In the genomic region with DNA sequence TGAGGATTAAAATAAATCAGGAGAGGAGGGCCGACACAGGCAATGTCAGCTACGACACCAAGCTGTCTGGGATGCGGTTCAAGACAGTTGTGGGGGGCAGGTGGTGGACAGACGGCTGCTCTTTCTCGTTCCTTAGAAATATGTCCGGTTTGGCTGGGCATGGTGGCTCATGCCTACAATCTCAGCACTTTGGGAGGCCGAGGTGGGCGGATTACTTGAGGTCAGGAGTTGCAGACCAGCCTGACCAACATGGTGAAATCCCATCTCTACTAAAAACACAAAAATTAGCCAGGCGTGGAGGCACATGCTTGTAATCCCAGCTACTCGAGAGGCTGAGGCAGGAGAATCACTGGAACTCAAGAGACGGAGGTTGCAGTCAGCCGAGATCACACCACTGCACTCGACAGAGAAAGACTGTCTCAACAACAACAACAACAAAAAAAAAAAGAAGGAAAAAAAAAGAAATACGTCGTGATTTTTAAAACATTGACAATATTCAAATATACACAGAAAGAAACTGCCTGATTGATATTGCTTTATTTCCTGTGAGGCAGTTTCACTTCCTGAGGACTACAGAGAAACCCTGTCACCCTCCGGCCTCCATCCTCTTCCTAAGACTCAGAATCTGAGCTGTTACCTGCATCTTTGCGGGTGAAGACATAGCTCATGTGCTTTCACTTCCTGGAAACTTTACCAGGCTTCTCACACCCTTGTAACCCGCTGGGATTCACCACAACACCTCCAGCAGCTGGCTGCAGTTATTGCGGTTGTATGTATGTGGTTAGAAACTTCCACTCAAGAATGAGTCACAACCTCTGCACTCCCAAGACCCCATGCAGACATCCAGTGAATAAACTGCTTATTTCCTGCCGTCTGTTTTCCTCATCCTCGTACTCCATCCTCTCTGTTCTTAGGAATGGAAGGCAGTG, we compare ENCODE assay signal across 9 cellular contexts.
DNase-seq lines count a peak whose midpoint lies in the region; ATAC-seq and TF ChIP-seq lines count a peak whose summit lies in the region.
"Had no signal": no experiment of that assay in that cellular context is flagged by ENCODE, and none has a peak within 500 bp of the region (broad histone marks: within the 10 kb centered on the region; RNA-seq: fewer than 3 reads in every experiment).

No MANE protein-coding gene starts in this region.

- H3K27ac Mint-ChIP-seq in activated naive CD4-positive, alpha-beta T cell treated with anti-CD3 and anti-CD28 coated beads, Interleukin-2, amount 50 U/mL, for 72 hours, result peak overlapping the region; percentile 75 to 92
- no peak overlapping the region for H3K27ac Mint-ChIP-seq in type B pancreatic cell

- intact Hi-C loops in A673 (cut with micrococcal nuclease; ENCODE audit: unreplicated experiment), result no loop called here

- no peak overlapping the region for H3K4me2 ChIP-seq in mesenchymal stem cell (ENCODE audit: low read length, poor library complexity, severe bottlenecking)

- H3K9me3 ChIP-seq in A673 (ENCODE audit: low read depth, low read length, poor library complexity, severe bottlenecking) (no peaks in the 10 kb centered on the region), SJCRH30 (replicated peaks) (no peaks in the 10 kb centered on the region), mesenchymal stem cell (ENCODE audit: control insufficient read depth, low read length) (no peaks in the 10 kb centered on the region)
- H3K9me3 ChIP-seq: psoas muscle had no signal

- H2BK120ac ChIP-seq in mesenchymal stem cell (ENCODE audit: low read depth, low read length), result no peak overlapping the region

- POLR2A ChIA-PET in A673 (lab: Charles Lee; ENCODE audit: low non-redundant PET), result no interaction called here

- no peak overlapping the region for H3K4ac ChIP-seq in mesenchymal stem cell (ENCODE audit: low read depth in 1 of 2, low read length in 2 of 2)

- H3K36me3 Mint-ChIP-seq in activated naive CD4-positive, alpha-beta T cell treated with anti-CD3 and anti-CD28 coated beads, Interleukin-2, amount 50 U/mL, for 72 hours, result peaks cover 0 to 5% of the 10 kb centered on the region in 2 donors
- peaks cover 18% of the 10 kb centered on the region for H3K36me3 Mint-ChIP-seq in type B pancreatic cell

- H2BK15ac ChIP-seq in mesenchymal stem cell (ENCODE audit: low read depth, poor library complexity, severe bottlenecking), result no peak overlapping the region

- DNase-seq in A673 (ENCODE audit: low spot score) (peak; percentile 60), SJCRH30 (peak; percentile 77 to 90), mesenchymal stem cell (peak; percentile 91), type B pancreatic cell (ENCODE audit: extremely low spot score, unreplicated experiment) (no peak), NCI-H2081 treated with DMSO at 0.1 percent for 48 hours (lab: John Stamatoyannopoulos, UW) (no peak)
- peak; percentile 31 to 75 for DNase-seq in activated naive CD4-positive, alpha-beta T cell treated with anti-CD3 and anti-CD28 coated beads, Interleukin-2, amount 50 U/mL, for 72 hours (ENCODE audit: low spot score in 2 of 2)
- DNase-seq: psoas muscle had no signal

- H3K9ac ChIP-seq in mesenchymal stem cell (ENCODE audit: low read length), result no peak overlapping the region

- no peak overlapping the region for H3K4me3 ChIP-seq in A673 (ENCODE audit: low read depth, low read length, poor library complexity, severe bottlenecking)
- peak overlapping the region; percentile 25 for H3K4me3 ChIP-seq in SJCRH30
- no peak overlapping the region for H3K4me3 ChIP-seq in mesenchymal stem cell (ENCODE audit: insufficient read depth in 1 of 2, low read depth in 1 of 2, low read length in 2 of 2)
- H3K4me3 ChIP-seq: psoas muscle had no signal

- no peak overlapping the region for H3K23ac ChIP-seq in mesenchymal stem cell (ENCODE audit: low read length in 2 of 2)

- 59% methylated on average over 9 of the region's 21 CpGs for WGBS in mesenchymal stem cell

- TF ChIP-seq CTCF in A673 (conservative IDR thresholded peaks at IDR 0.05; ENCODE audit: low read depth, low read length) (no peak), type B pancreatic cell (conservative IDR thresholded peaks at IDR 0.05) (no peak)

- no peak overlapping the region for H3K18ac ChIP-seq in mesenchymal stem cell (ENCODE audit: low read depth in 1 of 2, low read length in 2 of 2)

- H3K9me3 Mint-ChIP-seq in activated naive CD4-positive, alpha-beta T cell treated with anti-CD3 and anti-CD28 coated beads, Interleukin-2, amount 50 U/mL, for 72 hours, result no peaks in the 10 kb centered on the region
- no peaks in the 10 kb centered on the region for H3K9me3 Mint-ChIP-seq in type B pancreatic cell

- H3K14ac ChIP-seq in mesenchymal stem cell (ENCODE audit: low read length in 2 of 2), result no peak overlapping the region

- no TSS peak for BruUV-seq in A673 (replicated peaks; lab: Mats Ljungman, UMichigan)

- CTCF ChIA-PET in A673 (lab: Charles Lee), result no interaction called here

- H2AFZ ChIP-seq in mesenchymal stem cell (ENCODE audit: low read depth, low read length), result no peak overlapping the region

- H4K91ac ChIP-seq in mesenchymal stem cell (ENCODE audit: low read length), result no peak overlapping the region

- no peak overlapping the region for H2BK5ac ChIP-seq in mesenchymal stem cell (ENCODE audit: low read depth, low read length, poor library complexity, severe bottlenecking)

- H3K4me1 Mint-ChIP-seq in type B pancreatic cell (ENCODE audit: unreplicated experiment), result peaks cover 43% of the 10 kb centered on the region

- H3K27ac ChIP-seq in A673 (ENCODE audit: low read depth, low read length, poor library complexity, severe bottlenecking) (no peak overlapping the region), SJCRH30 (peak overlapping the region; percentile 80), mesenchymal stem cell (ENCODE audit: low read length, poor library complexity, severe bottlenecking) (peak overlapping the region; percentile 88)
- H3K27ac ChIP-seq: psoas muscle had no signal

- no peaks in the 10 kb centered on the region for H3K27me3 ChIP-seq in A673 (replicated peaks; ENCODE audit: insufficient read depth, low read depth, low read length, poor library complexity)
- H3K27me3 ChIP-seq in SJCRH30, result no peaks in the 10 kb centered on the region
- H3K27me3 ChIP-seq in mesenchymal stem cell (ENCODE audit: control insufficient read depth in 1 of 2, insufficient read depth in 1 of 2, low read length in 2 of 2), result peaks cover 0 to 3% of the 10 kb centered on the region in 2 experiments

- H3K36me3 ChIP-seq in A673 (ENCODE audit: insufficient read depth, low read length, poor library complexity, severe bottlenecking) (no peaks in the 10 kb centered on the region), SJCRH30 (no peaks in the 10 kb centered on the region), mesenchymal stem cell (ENCODE audit: control insufficient read depth in 1 of 2, insufficient read depth in 2 of 2, low read depth in 1 of 2, low read length in 2 of 2) (peaks cover 0 to 7% of the 10 kb centered on the region in 2 experiments)

- no peaks in the 10 kb centered on the region for H3K27me3 Mint-ChIP-seq in type B pancreatic cell

- no peaks in the 10 kb centered on the region for H3K4me1 ChIP-seq in A673 (ENCODE audit: insufficient read depth, low read length, poor library complexity, severe bottlenecking)
- peaks cover 33% of the 10 kb centered on the region for H3K4me1 ChIP-seq in SJCRH30
- peaks cover 12% of the 10 kb centered on the region for H3K4me1 ChIP-seq in mesenchymal stem cell (ENCODE audit: control insufficient read depth, insufficient read depth, low read depth, low read length)

- peak; percentile 93 for ATAC-seq in GM18907 (IDR thresholded peaks at IDR 0.05; ENCODE audit: unreplicated experiment)
- peak; percentile 72 for ATAC-seq in HG03108 (IDR thresholded peaks at IDR 0.05; ENCODE audit: unreplicated experiment)
- ATAC-seq in activated naive CD4-positive, alpha-beta T cell treated with anti-CD3 and anti-CD28 coated beads, Interleukin-2, amount 50 U/mL, for 72 hours, result peak; percentile 96 to 99

- H3K4me3 Mint-ChIP-seq in type B pancreatic cell, result peak overlapping the region; percentile 14

- no peak overlapping the region for H2AK5ac ChIP-seq in mesenchymal stem cell (ENCODE audit: low read length, severe bottlenecking)

- H4K8ac ChIP-seq in mesenchymal stem cell (ENCODE audit: low read length), result no peak overlapping the region

- H2BK12ac ChIP-seq in mesenchymal stem cell (ENCODE audit: low read length in 2 of 2), result no peak overlapping the region

- peaks cover 3% of the 10 kb centered on the region for H3K79me1 ChIP-seq in mesenchymal stem cell (replicated peaks; ENCODE audit: low read length, poor library complexity, severe bottlenecking)

Comparison
In these comparisons a context has a peak if more than half of its experiments do, and no peak if none do; other contexts are left out.
1. DNase-seq: peak in A673 (single experiment), SJCRH30 (2 of 2), activated naive CD4-positive, alpha-beta T cell treated with anti-CD3 and anti-CD28 coated beads, Interleukin-2, amount 50 U/mL, for 72 hours (2 of 2) and mesenchymal stem cell (single experiment); none in type B pancreatic cell (single experiment) and NCI-H2081 treated with DMSO at 0.1 percent for 48 hours (single experiment).
2. Peak in every context shown above with its lines, with median percentiles within 50 percentile points of each other: ATAC-seq.